ENCODE assay signal across 20 cellular contexts in the genomic region with DNA sequence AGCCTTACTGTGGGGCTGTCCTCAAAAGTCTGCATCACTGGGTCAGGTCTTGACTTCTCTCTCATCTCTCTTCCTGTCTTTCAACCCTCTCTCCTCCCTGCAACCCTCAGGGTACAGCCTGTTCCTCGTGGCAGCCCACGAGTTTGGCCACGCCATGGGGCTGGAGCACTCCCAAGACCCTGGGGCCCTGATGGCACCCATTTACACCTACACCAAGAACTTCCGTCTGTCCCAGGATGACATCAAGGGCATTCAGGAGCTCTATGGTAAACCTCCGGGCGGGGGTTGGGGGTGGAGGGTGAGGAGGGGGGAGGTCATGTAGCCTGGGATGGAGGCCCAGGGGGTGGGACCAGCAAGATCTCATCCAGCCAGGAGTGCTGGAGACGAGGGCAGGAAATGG. TPM values are rescaled to one million over a fixed set of nuclear protein-coding genes. Genes with fewer than 3 reads are reported as not detected.
"Had no signal": no experiment of that assay in that cellular context is flagged by ENCODE, and none has a peak within 500 bp of the region (broad histone marks: within the 10 kb centered on the region; RNA-seq: fewer than 3 reads in every experiment).

No MANE protein-coding gene starts in this region.

- H3K27ac Mint-ChIP-seq: activated CD4-positive, alpha-beta T cell treated with anti-CD3 and anti-CD28 coated beads, Interleukin-2, amount 10 ng/mL, durations not matched to agents 7 days and 5 days; activated T-cell treated with anti-CD3 and anti-CD28 coated beads, Interleukin-2, amount 50 U/mL, for 72 hours; dendritic cell treated with granulocyte-macrophage colony-stimulating factor and Interleukin-4, amounts not matched to agents 40 ng/mL and 50 ng/mL, for 4 days; effector memory CD8-positive, alpha-beta T cell; nephron; T-cell had no signal

- H3K36me3 ChIP-seq: left lung, transverse colon had no signal

- FAIRE-seq: keratinocyte had no signal

- H3K27me3 ChIP-seq: foreskin keratinocyte, left lung, transverse colon had no signal

- ATAC-seq: activated T-cell treated with anti-CD3 and anti-CD28 coated beads, Interleukin-2, amount 50 U/mL, for 72 hours; effector memory CD8-positive, alpha-beta T cell; foreskin keratinocyte; left lung; SK-N-SH treated with all-trans-retinoic acid at 6 μM for 48 hours; stimulated activated naive CD8-positive, alpha-beta T cell treated with anti-CD3 and anti-CD28 coated beads, Interleukin-15, Interleukin-2, amounts not matched to agents 100 U/mL and 50 U/mL, for 24 hours; T-cell had no signal

- H3K4me3 ChIP-seq: left lung, transverse colon had no signal

- H3K27ac ChIP-seq: foreskin keratinocyte, left lung, transverse colon had no signal

- H3K36me3 Mint-ChIP-seq: T-cell had no signal

- H3K4me1 Mint-ChIP-seq: activated CD4-positive, alpha-beta T cell treated with anti-CD3 and anti-CD28 coated beads, Interleukin-2, amount 10 ng/mL, durations not matched to agents 7 days and 5 days; T-cell had no signal

- H3K27me3 Mint-ChIP-seq: activated CD4-positive, alpha-beta T cell treated with anti-CD3 and anti-CD28 coated beads, Interleukin-2, amount 10 ng/mL, durations not matched to agents 7 days and 5 days had no signal

- H3K9me3 ChIP-seq: left lung, transverse colon had no signal

- H3K9me3 Mint-ChIP-seq: activated CD4-positive, alpha-beta T cell treated with anti-CD3 and anti-CD28 coated beads, Interleukin-2, amount 10 ng/mL, durations not matched to agents 7 days and 5 days; activated T-cell treated with anti-CD3 and anti-CD28 coated beads, Interleukin-2, amount 50 U/mL, for 72 hours; dendritic cell treated with granulocyte-macrophage colony-stimulating factor and Interleukin-4, amounts not matched to agents 40 ng/mL and 50 ng/mL, for 4 days; effector memory CD8-positive, alpha-beta T cell; nephron; T-cell had no signal

- H3K4me3 Mint-ChIP-seq: activated CD4-positive, alpha-beta T cell treated with anti-CD3 and anti-CD28 coated beads, Interleukin-2, amount 10 ng/mL, durations not matched to agents 7 days and 5 days; activated T-cell treated with anti-CD3 and anti-CD28 coated beads, Interleukin-2, amount 50 U/mL, for 72 hours; dendritic cell treated with granulocyte-macrophage colony-stimulating factor and Interleukin-4, amounts not matched to agents 40 ng/mL and 50 ng/mL, for 4 days; effector memory CD8-positive, alpha-beta T cell; nephron; T-cell had no signal

- DNase-seq: activated CD4-positive, alpha-beta T cell treated with anti-CD3 and anti-CD28 coated beads, Interleukin-2, amount 10 ng/mL, durations not matched to agents 7 days and 5 days; activated CD8-positive, alpha-beta memory T cell treated with anti-CD3 and anti-CD28 coated beads, Interleukin-2, amount 50 U/mL, for 48 hours; activated effector memory CD4-positive, alpha-beta T cell treated with anti-CD3 and anti-CD28 coated beads, Interleukin-2, amount 50 U/mL, for 16 hours; activated naive CD4-positive, alpha-beta T cell treated with anti-CD3 and anti-CD28 coated beads, Interleukin-2, amount 50 U/mL, for 16 hours; activated T-cell treated with anti-CD3 and anti-CD28 coated beads, Interleukin-2, amount 50 U/mL, for 72 hours; aorta; cerebellar nuclear complex; effector memory CD8-positive, alpha-beta T cell; foreskin keratinocyte; hypothalamus; left lung; stimulated activated CD4-positive, alpha-beta T cell treated with anti-CD3 and anti-CD28 coated beads, Interleukin-2, amount 100 ng/mL, for 24 hours; stimulated activated naive CD8-positive, alpha-beta T cell treated with anti-CD3 and anti-CD28 coated beads, Interleukin-15, Interleukin-2, amounts not matched to agents 100 U/mL and 50 U/mL, for 24 hours; substantia nigra; T-cell; transverse colon had no signal

RNA-seq across cellular contexts. Expression of a gene that starts 12.7 kb away (rescaled TPM):
- total RNA-seq: activated CD4-positive, alpha-beta T cell treated with anti-CD3 and anti-CD28 coated beads, Interleukin-2, amount 10 ng/mL, durations not matched to agents 7 days and 5 days; activated T-cell treated with anti-CD3 and anti-CD28 coated beads, Interleukin-2, amount 50 U/mL, for 72 hours had no signal
